ENCODE assay signal across 1 cellular context in the genomic region with DNA sequence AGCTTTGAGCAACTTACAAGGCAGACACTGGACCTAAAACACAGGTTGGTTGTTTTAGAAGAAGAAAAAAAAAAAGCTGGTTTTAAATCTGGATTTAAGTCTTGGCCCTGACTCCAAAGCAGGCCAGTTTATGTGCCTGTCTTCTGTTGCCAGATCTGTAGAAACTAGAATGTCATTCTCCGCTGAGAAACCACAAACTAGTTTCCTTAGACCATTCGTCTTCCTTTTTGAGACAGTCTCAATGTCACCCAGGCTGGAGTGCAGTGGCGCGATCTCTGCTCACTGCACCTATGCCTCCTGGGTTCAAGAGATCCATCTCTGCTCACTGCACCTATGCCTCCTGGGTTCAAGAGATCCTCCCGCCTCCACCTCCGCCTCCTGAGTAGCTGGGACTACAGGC.
TF ChIP-seq lines count a peak whose summit lies in the region.

No MANE protein-coding gene starts in this region.

TF ChIP-seq in WTC11, 78 proteins besides CTCF, POLR2A, EP300 and RAD21 (continued from another document):
- TF ChIP-seq, protein P1, sequence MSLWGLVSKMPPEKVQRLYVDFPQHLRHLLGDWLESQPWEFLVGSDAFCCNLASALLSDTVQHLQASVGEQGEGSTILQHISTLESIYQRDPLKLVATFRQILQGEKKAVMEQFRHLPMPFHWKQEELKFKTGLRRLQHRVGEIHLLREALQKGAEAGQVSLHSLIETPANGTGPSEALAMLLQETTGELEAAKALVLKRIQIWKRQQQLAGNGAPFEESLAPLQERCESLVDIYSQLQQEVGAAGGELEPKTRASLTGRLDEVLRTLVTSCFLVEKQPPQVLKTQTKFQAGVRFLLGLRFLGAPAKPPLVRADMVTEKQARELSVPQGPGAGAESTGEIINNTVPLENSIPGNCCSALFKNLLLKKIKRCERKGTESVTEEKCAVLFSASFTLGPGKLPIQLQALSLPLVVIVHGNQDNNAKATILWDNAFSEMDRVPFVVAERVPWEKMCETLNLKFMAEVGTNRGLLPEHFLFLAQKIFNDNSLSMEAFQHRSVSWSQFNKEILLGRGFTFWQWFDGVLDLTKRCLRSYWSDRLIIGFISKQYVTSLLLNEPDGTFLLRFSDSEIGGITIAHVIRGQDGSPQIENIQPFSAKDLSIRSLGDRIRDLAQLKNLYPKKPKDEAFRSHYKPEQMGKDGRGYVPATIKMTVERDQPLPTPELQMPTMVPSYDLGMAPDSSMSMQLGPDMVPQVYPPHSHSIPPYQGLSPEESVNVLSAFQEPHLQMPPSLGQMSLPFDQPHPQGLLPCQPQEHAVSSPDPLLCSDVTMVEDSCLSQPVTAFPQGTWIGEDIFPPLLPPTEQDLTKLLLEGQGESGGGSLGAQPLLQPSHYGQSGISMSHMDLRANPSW (CRISPR knock-in tag; conservative IDR thresholded peaks at IDR 0.05; ENCODE audit: low read depth), result no peak
- TF ChIP-seq, protein P2, sequence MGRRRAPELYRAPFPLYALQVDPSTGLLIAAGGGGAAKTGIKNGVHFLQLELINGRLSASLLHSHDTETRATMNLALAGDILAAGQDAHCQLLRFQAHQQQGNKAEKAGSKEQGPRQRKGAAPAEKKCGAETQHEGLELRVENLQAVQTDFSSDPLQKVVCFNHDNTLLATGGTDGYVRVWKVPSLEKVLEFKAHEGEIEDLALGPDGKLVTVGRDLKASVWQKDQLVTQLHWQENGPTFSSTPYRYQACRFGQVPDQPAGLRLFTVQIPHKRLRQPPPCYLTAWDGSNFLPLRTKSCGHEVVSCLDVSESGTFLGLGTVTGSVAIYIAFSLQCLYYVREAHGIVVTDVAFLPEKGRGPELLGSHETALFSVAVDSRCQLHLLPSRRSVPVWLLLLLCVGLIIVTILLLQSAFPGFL (CRISPR knock-in tag; IDR thresholded peaks at IDR 0.05; ENCODE audit: borderline replicate concordance), result no peak
- no peak for TF ChIP-seq ETV6 (CRISPR knock-in tag; IDR thresholded peaks at IDR 0.05)
- no peak for TF ChIP-seq RELA (CRISPR knock-in tag; IDR thresholded peaks at IDR 0.05; ENCODE audit: borderline replicate concordance)
- TF ChIP-seq, protein P3, sequence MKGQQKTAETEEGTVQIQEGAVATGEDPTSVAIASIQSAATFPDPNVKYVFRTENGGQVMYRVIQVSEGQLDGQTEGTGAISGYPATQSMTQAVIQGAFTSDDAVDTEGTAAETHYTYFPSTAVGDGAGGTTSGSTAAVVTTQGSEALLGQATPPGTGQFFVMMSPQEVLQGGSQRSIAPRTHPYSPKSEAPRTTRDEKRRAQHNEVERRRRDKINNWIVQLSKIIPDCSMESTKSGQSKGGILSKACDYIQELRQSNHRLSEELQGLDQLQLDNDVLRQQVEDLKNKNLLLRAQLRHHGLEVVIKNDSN (CRISPR knock-in tag; IDR thresholded peaks at IDR 0.05), result no peak
- TF ChIP-seq, protein P4, sequence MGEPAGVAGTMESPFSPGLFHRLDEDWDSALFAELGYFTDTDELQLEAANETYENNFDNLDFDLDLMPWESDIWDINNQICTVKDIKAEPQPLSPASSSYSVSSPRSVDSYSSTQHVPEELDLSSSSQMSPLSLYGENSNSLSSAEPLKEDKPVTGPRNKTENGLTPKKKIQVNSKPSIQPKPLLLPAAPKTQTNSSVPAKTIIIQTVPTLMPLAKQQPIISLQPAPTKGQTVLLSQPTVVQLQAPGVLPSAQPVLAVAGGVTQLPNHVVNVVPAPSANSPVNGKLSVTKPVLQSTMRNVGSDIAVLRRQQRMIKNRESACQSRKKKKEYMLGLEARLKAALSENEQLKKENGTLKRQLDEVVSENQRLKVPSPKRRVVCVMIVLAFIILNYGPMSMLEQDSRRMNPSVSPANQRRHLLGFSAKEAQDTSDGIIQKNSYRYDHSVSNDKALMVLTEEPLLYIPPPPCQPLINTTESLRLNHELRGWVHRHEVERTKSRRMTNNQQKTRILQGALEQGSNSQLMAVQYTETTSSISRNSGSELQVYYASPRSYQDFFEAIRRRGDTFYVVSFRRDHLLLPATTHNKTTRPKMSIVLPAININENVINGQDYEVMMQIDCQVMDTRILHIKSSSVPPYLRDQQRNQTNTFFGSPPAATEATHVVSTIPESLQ (CRISPR knock-in tag; IDR thresholded peaks at IDR 0.05), result no peak
